ENCODE assay signal across 14 cellular contexts in the genomic region with DNA sequence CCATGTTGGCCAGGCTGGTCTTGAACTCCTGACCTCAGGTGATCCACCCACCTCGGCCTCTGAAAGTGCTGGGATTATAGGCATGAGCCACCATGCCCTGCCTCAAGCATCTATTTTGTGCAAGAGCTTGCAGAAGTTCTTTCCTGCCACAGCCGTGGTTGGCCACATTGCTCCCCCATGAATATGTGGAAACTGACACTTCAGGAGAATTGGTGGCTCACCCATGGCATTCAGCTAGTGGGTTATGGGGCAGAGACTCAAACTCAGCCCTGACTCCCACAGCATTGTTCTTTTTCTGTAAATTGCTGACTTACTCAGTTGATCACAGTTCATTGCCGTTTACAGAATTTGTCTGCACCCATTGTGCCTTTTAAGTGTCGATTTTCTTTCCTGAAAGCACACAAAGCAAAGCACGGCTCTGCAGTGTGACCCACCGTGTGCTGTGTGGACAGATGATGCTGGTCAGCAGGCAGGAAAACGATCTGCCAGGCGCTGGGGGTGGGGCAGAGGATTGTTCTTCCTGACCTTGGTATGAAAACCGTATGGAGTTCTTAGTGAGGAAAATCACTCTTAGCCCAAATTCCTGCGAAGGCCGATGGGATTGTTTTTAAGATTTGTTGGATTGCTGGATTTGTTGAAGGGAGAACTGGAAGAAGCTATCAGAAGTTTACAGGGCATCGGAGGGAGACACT.
DNase-seq lines count a peak whose midpoint lies in the region; ATAC-seq and TF ChIP-seq lines count a peak whose summit lies in the region.
"Had no signal": no experiment of that assay in that cellular context is flagged by ENCODE, and none has a peak within 500 bp of the region (broad histone marks: within the 10 kb centered on the region; RNA-seq: fewer than 3 reads in every experiment).

No MANE protein-coding gene starts in this region.

- no peaks in the 10 kb centered on the region for H3K9me3 Mint-ChIP-seq in activated T-helper 1 cell treated with anti-CD3 and anti-CD28 coated beads, Interleukin-12 subunit alpha, Interleukin-12 subunit beta, Interleukin-2, Interleukin-4 antibody, amounts not matched to agents 30 ng/mL and 10 ng/mL and 1 ng/mL, durations not matched to agents 14 hours and 24 hours and 36 hours
- H3K9me3 Mint-ChIP-seq: memory B cell; stimulated activated naive B cell treated with anti-CD40 and anti-IgM and Interleukin-4, amounts not matched to agents 10 μg/mL and 1 μg/mL and 100 μg/mL, for 72 hours had no signal

- peak overlapping the region; percentile 87 for H3K27ac Mint-ChIP-seq in activated T-helper 1 cell treated with anti-CD3 and anti-CD28 coated beads, Interleukin-12 subunit alpha, Interleukin-12 subunit beta, Interleukin-2, Interleukin-4 antibody, amounts not matched to agents 30 ng/mL and 10 ng/mL and 1 ng/mL, durations not matched to agents 14 hours and 24 hours and 36 hours

- H3K27me3 Mint-ChIP-seq in activated T-helper 1 cell treated with anti-CD3 and anti-CD28 coated beads, Interleukin-12 subunit alpha, Interleukin-12 subunit beta, Interleukin-2, Interleukin-4 antibody, amounts not matched to agents 30 ng/mL and 10 ng/mL and 1 ng/mL, durations not matched to agents 14 hours and 24 hours and 36 hours (ENCODE audit: insufficient read depth) = no peaks in the 10 kb centered on the region
- H3K27me3 Mint-ChIP-seq: memory B cell; stimulated activated naive B cell treated with anti-CD40 and anti-IgM and Interleukin-4, amounts not matched to agents 10 μg/mL and 1 μg/mL and 100 μg/mL, for 72 hours had no signal

- peak overlapping the region; percentile 15 for H3K4me3 Mint-ChIP-seq in activated T-helper 1 cell treated with anti-CD3 and anti-CD28 coated beads, Interleukin-12 subunit alpha, Interleukin-12 subunit beta, Interleukin-2, Interleukin-4 antibody, amounts not matched to agents 30 ng/mL and 10 ng/mL and 1 ng/mL, durations not matched to agents 14 hours and 24 hours and 36 hours
- H3K4me3 Mint-ChIP-seq: memory B cell; stimulated activated naive B cell treated with anti-CD40 and anti-IgM and Interleukin-4, amounts not matched to agents 10 μg/mL and 1 μg/mL and 100 μg/mL, for 72 hours had no signal

- DNase-seq in stimulated activated CD4-positive, alpha-beta T cell treated with anti-CD3 and anti-CD28 coated beads, Interleukin-1b, Interleukin-23, amount 100 ng/mL, for 48 hours = peak; percentile 36
- no peak for DNase-seq in stimulated activated CD4-positive, alpha-beta T cell treated with anti-CD3 and anti-CD28 coated beads, Interleukin-12 subunit alpha, Interleukin-12 subunit beta, amount 100 ng/mL, for 4 hours
- DNase-seq in activated T-helper 1 cell treated with anti-CD3 and anti-CD28 coated beads, Interleukin-12 subunit alpha, Interleukin-12 subunit beta, Interleukin-2, Interleukin-4 antibody, amounts not matched to agents 30 ng/mL and 10 ng/mL and 1 ng/mL, durations not matched to agents 14 hours and 24 hours and 36 hours (ENCODE audit: low spot score) = no peak
- peak; percentile 34 for DNase-seq in ureter (ENCODE audit: low spot score)
- DNase-seq in stimulated activated CD4-positive, alpha-beta T cell treated with anti-CD3 and anti-CD28 coated beads, Interleukin-4, amount 100 ng/mL, for 1 hour = no peak
- DNase-seq: esophagus squamous epithelium; NCI-H1436 treated with DMSO at 0.1 percent for 48 hours; NCI-H510A; stimulated activated naive B cell treated with anti-CD40 and anti-IgM and Interleukin-4, amounts not matched to agents 10 μg/mL and 1 μg/mL and 100 μg/mL, for 72 hours had no signal

- peaks cover 24% of the 10 kb centered on the region for H3K36me3 Mint-ChIP-seq in activated T-helper 1 cell treated with anti-CD3 and anti-CD28 coated beads, Interleukin-12 subunit alpha, Interleukin-12 subunit beta, Interleukin-2, Interleukin-4 antibody, amounts not matched to agents 30 ng/mL and 10 ng/mL and 1 ng/mL, durations not matched to agents 14 hours and 24 hours and 36 hours (ENCODE audit: low read depth)
- H3K36me3 Mint-ChIP-seq: memory B cell had no signal

- H3K9ac ChIP-seq in liver (ENCODE audit: low read depth in 1 of 2, low read length in 2 of 2) = peak overlapping the region in 1 of 2 donors; percentile 34
- H3K9ac ChIP-seq: BLaER1 treated with 17β-estradiol and CSF1 and Interleukin-3, amounts not matched to agents 10 nM and 100 nM had no signal

- H3K36me3 ChIP-seq in liver (ENCODE audit: control insufficient read depth in 4 of 4, insufficient read depth in 3 of 4, low read depth in 1 of 4, low read length in 3 of 4) = no peaks in the 10 kb centered on the region
- H3K36me3 ChIP-seq: esophagus squamous epithelium had no signal

- ATAC-seq in GM18907 (IDR thresholded peaks at IDR 0.05; ENCODE audit: unreplicated experiment) (no peak), SK-N-SH treated with all-trans-retinoic acid at 6 μM for 48 hours (no peak)
- ATAC-seq: stimulated activated naive B cell treated with anti-CD40 and anti-IgM and Interleukin-4, amounts not matched to agents 10 μg/mL and 1 μg/mL and 100 μg/mL, for 72 hours had no signal

- H3K27me3 ChIP-seq in liver (ENCODE audit: control insufficient read depth in 4 of 4, insufficient read depth in 4 of 4, low read length in 3 of 4) = no peaks in the 10 kb centered on the region
- H3K27me3 ChIP-seq: BLaER1 treated with 17β-estradiol and CSF1 and Interleukin-3, amounts not matched to agents 10 nM and 100 nM had no signal

- TF ChIP-seq RAD21 in liver (IDR thresholded peaks at IDR 0.05) = peak in 1 of 2 donors; percentile 8

- intact Hi-C loops in activated T-helper 1 cell treated with anti-CD3 and anti-CD28 coated beads, Interleukin-12 subunit alpha, Interleukin-12 subunit beta, Interleukin-2, Interleukin-4 antibody, amounts not matched to agents 30 ng/mL and 10 ng/mL and 1 ng/mL, durations not matched to agents 14 hours and 24 hours and 36 hours (cut with micrococcal nuclease) = loop anchor here (2.0 kb wide), 2 partner anchors 13 to 41 kb away; no protein-coding TSS in a partner anchor

- H3K4me1 Mint-ChIP-seq in activated T-helper 1 cell treated with anti-CD3 and anti-CD28 coated beads, Interleukin-12 subunit alpha, Interleukin-12 subunit beta, Interleukin-2, Interleukin-4 antibody, amounts not matched to agents 30 ng/mL and 10 ng/mL and 1 ng/mL, durations not matched to agents 14 hours and 24 hours and 36 hours (ENCODE audit: low read depth) = peaks cover 72% of the 10 kb centered on the region

- 34% methylated on average over 12 of the region's 12 CpGs for WGBS in liver

- H3K27ac ChIP-seq in liver (ENCODE audit: low read depth in 1 of 2, low read length in 2 of 2) = peak overlapping the region; percentile 20 to 64
- H3K27ac ChIP-seq: BLaER1 treated with 17β-estradiol and CSF1 and Interleukin-3, amounts not matched to agents 10 nM and 100 nM; esophagus squamous epithelium had no signal

- no peaks in the 10 kb centered on the region for H3K9me3 ChIP-seq in liver (ENCODE audit: control insufficient read depth in 4 of 4, low read length in 3 of 4)
- H3K9me3 ChIP-seq: BLaER1 treated with 17β-estradiol and CSF1 and Interleukin-3, amounts not matched to agents 10 nM and 100 nM; esophagus squamous epithelium had no signal

- no peak overlapping the region for H3K4me3 ChIP-seq in liver (ENCODE audit: low read depth in 1 of 3, low read length in 3 of 3)
- H3K4me3 ChIP-seq: BLaER1 treated with 17β-estradiol and CSF1 and Interleukin-3, amounts not matched to agents 10 nM and 100 nM; esophagus squamous epithelium had no signal

- peaks cover 18 to 80% (median 50%) of the 10 kb centered on the region in 4 donors for H3K4me1 ChIP-seq in liver (ENCODE audit: control insufficient read depth in 4 of 4, insufficient read depth in 4 of 4, low read length in 3 of 4)

- no peak for TF ChIP-seq CTCF in liver (IDR thresholded peaks at IDR 0.05; ENCODE audit: low read depth, low read length, missing input control)

TF ChIP-seq in SK-N-SH treated with all-trans-retinoic acid at 6 μM for 48 hours, 23 proteins besides CTCF, POLR2A, EP300 and RAD21 (continues in another document):
- TF ChIP-seq ZFP30 (CRISPR knock-in tag; IDR thresholded peaks at IDR 0.05) (no peak), GLIS3 (CRISPR knock-in tag; IDR thresholded peaks at IDR 0.05) (no peak), ISL1 (CRISPR knock-in tag; IDR thresholded peaks at IDR 0.05) (no peak), ARNTL (CRISPR knock-in tag; IDR thresholded peaks at IDR 0.05; ENCODE audit: borderline replicate concordance, low read depth) (no peak), ESRRG (CRISPR knock-in tag; IDR thresholded peaks at IDR 0.05) (no peak), ZFP3 (CRISPR knock-in tag; IDR thresholded peaks at IDR 0.05) (no peak), SNAI2 (CRISPR knock-in tag; IDR thresholded peaks at IDR 0.05) (no peak), PPARA (CRISPR knock-in tag; IDR thresholded peaks at IDR 0.05; ENCODE audit: borderline replicate concordance) (no peak), ZNF8 (CRISPR knock-in tag; IDR thresholded peaks at IDR 0.05) (no peak), ZNF565 (CRISPR knock-in tag; conservative IDR thresholded peaks at IDR 0.05; ENCODE audit: low read depth) (no peak), RARB (CRISPR knock-in tag; IDR thresholded peaks at IDR 0.05) (no peak)
- TF ChIP-seq, protein P1, sequence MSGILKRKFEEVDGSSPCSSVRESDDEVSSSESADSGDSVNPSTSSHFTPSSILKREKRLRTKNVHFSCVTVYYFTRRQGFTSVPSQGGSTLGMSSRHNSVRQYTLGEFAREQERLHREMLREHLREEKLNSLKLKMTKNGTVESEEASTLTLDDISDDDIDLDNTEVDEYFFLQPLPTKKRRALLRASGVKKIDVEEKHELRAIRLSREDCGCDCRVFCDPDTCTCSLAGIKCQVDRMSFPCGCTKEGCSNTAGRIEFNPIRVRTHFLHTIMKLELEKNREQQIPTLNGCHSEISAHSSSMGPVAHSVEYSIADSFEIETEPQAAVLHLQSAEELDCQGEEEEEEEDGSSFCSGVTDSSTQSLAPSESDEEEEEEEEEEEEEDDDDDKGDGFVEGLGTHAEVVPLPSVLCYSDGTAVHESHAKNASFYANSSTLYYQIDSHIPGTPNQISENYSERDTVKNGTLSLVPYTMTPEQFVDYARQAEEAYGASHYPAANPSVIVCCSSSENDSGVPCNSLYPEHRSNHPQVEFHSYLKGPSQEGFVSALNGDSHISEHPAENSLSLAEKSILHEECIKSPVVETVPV (CRISPR knock-in tag; IDR thresholded peaks at IDR 0.05) = no peak
- TF ChIP-seq, protein P2, sequence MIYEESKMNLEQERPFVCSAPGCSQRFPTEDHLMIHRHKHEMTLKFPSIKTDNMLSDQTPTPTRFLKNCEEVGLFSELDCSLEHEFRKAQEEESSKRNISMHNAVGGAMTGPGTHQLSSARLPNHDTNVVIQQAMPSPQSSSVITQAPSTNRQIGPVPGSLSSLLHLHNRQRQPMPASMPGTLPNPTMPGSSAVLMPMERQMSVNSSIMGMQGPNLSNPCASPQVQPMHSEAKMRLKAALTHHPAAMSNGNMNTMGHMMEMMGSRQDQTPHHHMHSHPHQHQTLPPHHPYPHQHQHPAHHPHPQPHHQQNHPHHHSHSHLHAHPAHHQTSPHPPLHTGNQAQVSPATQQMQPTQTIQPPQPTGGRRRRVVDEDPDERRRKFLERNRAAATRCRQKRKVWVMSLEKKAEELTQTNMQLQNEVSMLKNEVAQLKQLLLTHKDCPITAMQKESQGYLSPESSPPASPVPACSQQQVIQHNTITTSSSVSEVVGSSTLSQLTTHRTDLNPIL (CRISPR knock-in tag; IDR thresholded peaks at IDR 0.05; ENCODE audit: low read depth) = no peak

Comparison
In these comparisons a context has a peak if more than half of its experiments do, and no peak if none do; other contexts are left out.
1. DNase-seq: peak in stimulated activated CD4-positive, alpha-beta T cell treated with anti-CD3 and anti-CD28 coated beads, Interleukin-1b, Interleukin-23, amount 100 ng/mL, for 48 hours (single experiment) and ureter (single experiment); none in stimulated activated CD4-positive, alpha-beta T cell treated with anti-CD3 and anti-CD28 coated beads, Interleukin-12 subunit alpha, Interleukin-12 subunit beta, amount 100 ng/mL, for 4 hours (single experiment), activated T-helper 1 cell treated with anti-CD3 and anti-CD28 coated beads, Interleukin-12 subunit alpha, Interleukin-12 subunit beta, Interleukin-2, Interleukin-4 antibody, amounts not matched to agents 30 ng/mL and 10 ng/mL and 1 ng/mL, durations not matched to agents 14 hours and 24 hours and 36 hours (single experiment) and stimulated activated CD4-positive, alpha-beta T cell treated with anti-CD3 and anti-CD28 coated beads, Interleukin-4, amount 100 ng/mL, for 1 hour (single experiment).